9 cellular contexts compared by ENCODE assay signal in genomic region chr15:25863067-25863967, GRCh38. TPM values are rescaled to one million over a fixed set of nuclear protein-coding genes. Genes with fewer than 3 reads are reported as not detected.
DNase-seq lines count a peak whose midpoint lies in the region; ATAC-seq, FAIRE-seq and TF ChIP-seq lines count a peak whose summit lies in the region.
"Had no signal": no experiment of that assay in that cellular context is flagged by ENCODE, and none has a peak within 500 bp of the region (broad histone marks: within the 10 kb centered on the region; RNA-seq: fewer than 3 reads in every experiment).

Gene ATP10A (minus strand): TSS chr15:25863327. CDS start chr15:25863096, 231 bp downstream.

- no peak for TF ChIP-seq CTCF in cardiac muscle cell (IDR thresholded peaks at IDR 0.05; ENCODE audit: low read depth, low read length)
- TF ChIP-seq CTCF in progenitor cell of endocrine pancreas (IDR thresholded peaks at IDR 0.05; ENCODE audit: unreplicated experiment) = no peak

- no peaks in the 10 kb centered on the region for H3K36me3 ChIP-seq in cardiac muscle cell

- DNase-seq in DMS 273 (lab: John Stamatoyannopoulos, UW; ENCODE audit: unreplicated experiment) = peak; percentile 47
- DNase-seq in DMS 273 treated with DMSO at 0.1 percent for 48 hours (lab: John Stamatoyannopoulos, UW) = no peak
- peak; percentile 78 for DNase-seq in activated effector memory CD4-positive, alpha-beta T cell treated with anti-CD3 and anti-CD28 coated beads, Interleukin-2, amount 50 U/mL, for 16 hours
- DNase-seq in cardiac muscle cell (ENCODE audit: low read depth in 1 of 2, low spot score in 1 of 2) = peak; percentile 50 to 57
- peak; percentile 15 for DNase-seq in progenitor cell of endocrine pancreas (ENCODE audit: low spot score, unreplicated experiment)
- no peak for DNase-seq in GM12892 (ENCODE audit: insufficient read length)

- H3K4me1 Mint-ChIP-seq in progenitor cell of endocrine pancreas (ENCODE audit: low read depth) = peaks cover 2% of the 10 kb centered on the region

- peak within 1 kb of the TSS; percentile 25 for H3K4me3 ChIP-seq in cardiac muscle cell

- peak within 1 kb of the TSS; percentile 71 for H3K4me3 Mint-ChIP-seq in progenitor cell of endocrine pancreas (ENCODE audit: low read depth)

- no peaks in the 10 kb centered on the region for H3K4me1 ChIP-seq in cardiac muscle cell (ENCODE audit: low read depth)

- H3K36me3 Mint-ChIP-seq in progenitor cell of endocrine pancreas (ENCODE audit: insufficient read depth) = no peaks in the 10 kb centered on the region

- no peak for ATAC-seq in HG03097 (IDR thresholded peaks at IDR 0.05; ENCODE audit: low FRiP score, unreplicated experiment)
- no peak for ATAC-seq in GM21786 (IDR thresholded peaks at IDR 0.05; ENCODE audit: unreplicated experiment)

- H3K27me3 Mint-ChIP-seq in progenitor cell of endocrine pancreas = peaks cover 80% of the 10 kb centered on the region

- H3K9me3 ChIP-seq in cardiac muscle cell (ENCODE audit: low read depth) = no peaks in the 10 kb centered on the region

- no peak for TF ChIP-seq POLR2A in GM12892 (IDR thresholded peaks at IDR 0.05; ENCODE audit: low read depth, low read length)

- FAIRE-seq in GM12892 (lab: Jason Lieb, UNC) = no peak

- H3K27ac Mint-ChIP-seq in progenitor cell of endocrine pancreas = no peak within 1 kb of the TSS

- H3K27me3 ChIP-seq in cardiac muscle cell = peaks cover 89% of the 10 kb centered on the region

- H3K9me3 Mint-ChIP-seq in progenitor cell of endocrine pancreas (ENCODE audit: low read depth) = no peaks in the 10 kb centered on the region

- H3K27ac ChIP-seq in cardiac muscle cell = no peak within 1 kb of the TSS
- H3K27ac ChIP-seq: 22Rv1 had no signal

RNA-seq across cellular contexts. Expression of gene ATP10A, which starts in this region (rescaled TPM):
- total RNA-seq in cardiac muscle cell = not detected in 2 replicates
- not detected in 2 replicates for polyA plus RNA-seq in cardiac muscle cell
- 0.07 and 0.16 TPM in 2 replicates for total RNA-seq in progenitor cell of endocrine pancreas
- 0.11 TPM for polyA plus RNA-seq in GM12892 (2012; ENCODE audit: missing spikeins)

Comparison
In these comparisons a context has a peak if more than half of its experiments do, and no peak if none do; other contexts are left out.
1. DNase-seq: peak in DMS 273 (single experiment) and activated effector memory CD4-positive, alpha-beta T cell treated with anti-CD3 and anti-CD28 coated beads, Interleukin-2, amount 50 U/mL, for 16 hours (single experiment); none in DMS 273 treated with DMSO at 0.1 percent for 48 hours (single experiment) and GM12892 (single experiment).
2. Peak in DNase-seq and H3K4me3 ChIP-seq in cardiac muscle cell; RNA of the gene not detected or under 1 TPM.
3. Peak in DNase-seq in progenitor cell of endocrine pancreas; RNA of the gene not detected or under 1 TPM.